In the genomic region with DNA sequence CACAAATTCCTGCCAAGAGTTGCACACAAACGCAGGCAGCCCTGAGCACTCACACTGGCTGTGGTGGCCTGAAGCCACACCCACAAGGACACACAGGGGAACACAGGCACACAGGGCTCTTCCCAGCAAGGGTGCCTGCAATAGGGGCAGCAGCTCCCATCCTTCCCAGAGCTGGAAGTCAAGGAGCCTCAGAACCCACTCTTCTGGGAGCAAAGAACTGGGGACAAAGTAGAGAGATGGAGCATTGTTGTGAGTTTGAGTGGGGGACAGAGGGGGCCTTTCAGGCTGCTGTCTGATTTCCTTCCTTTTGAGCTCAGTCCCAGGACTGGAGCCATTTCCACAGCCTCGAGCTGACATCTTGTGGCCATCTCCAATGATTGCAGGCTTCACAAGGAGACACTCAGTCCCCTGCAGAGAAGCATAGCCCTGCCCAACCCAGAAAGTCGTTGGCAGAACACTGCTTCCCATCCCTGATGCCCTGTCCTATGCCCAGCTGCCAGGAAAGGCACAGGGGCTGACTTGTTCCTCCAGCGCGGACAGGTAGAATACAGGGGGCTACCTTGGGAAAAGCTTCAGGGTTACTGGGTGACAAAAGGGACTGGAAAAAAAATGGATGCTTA, we compare ENCODE assay signal across 8 cellular contexts. TPM values are rescaled to one million over a fixed set of nuclear protein-coding genes. Genes with fewer than 3 reads are reported as not detected.
DNase-seq lines count a peak whose midpoint lies in the region; ATAC-seq and TF ChIP-seq lines count a peak whose summit lies in the region.

No MANE protein-coding gene starts in this region.

- H3K36me3 ChIP-seq in Caco-2 (ENCODE audit: control insufficient read depth, insufficient read depth, low read length) (no peaks in the 10 kb centered on the region), adipocyte (ENCODE audit: control insufficient read depth, insufficient read depth, low read length, severe bottlenecking) (no peaks in the 10 kb centered on the region), gastrocnemius medialis (no peaks in the 10 kb centered on the region)

- no TSS peak for BruUV-seq in Caco-2 (replicated peaks; lab: Mats Ljungman, UMichigan)

- no peaks in the 10 kb centered on the region for H3K23me2 ChIP-seq in H9 (ENCODE audit: insufficient read length, low read depth, low read length, poor library complexity, severe bottlenecking)

- H3K4me1 Mint-ChIP-seq in Caco-2 (ENCODE audit: low read depth, unreplicated experiment) (peaks cover 60% of the 10 kb centered on the region), H9 (peaks cover 5 to 50% of the 10 kb centered on the region in 2 experiments)

- H3K27ac ChIP-seq in H9 (ENCODE audit: insufficient read length, low read depth, low read length) (no peak overlapping the region), gastrocnemius medialis (no peak overlapping the region)

- H3K4me1 ChIP-seq in Caco-2, result peaks cover 61% of the 10 kb centered on the region
- no peaks in the 10 kb centered on the region for H3K4me1 ChIP-seq in H9 (ENCODE audit: insufficient read depth, low read length)
- H3K4me1 ChIP-seq in adipocyte (ENCODE audit: control insufficient read depth, insufficient read depth, low read length), result peaks cover 6% of the 10 kb centered on the region
- no peaks in the 10 kb centered on the region for H3K4me1 ChIP-seq in gastrocnemius medialis

- no peak overlapping the region for H3K14ac ChIP-seq in H9 (ENCODE audit: insufficient read depth, low read length)

- H3T11ph ChIP-seq in H9 (ENCODE audit: low read length), result no peak overlapping the region

- H3K27ac Mint-ChIP-seq in Caco-2 (ENCODE audit: unreplicated experiment) (peak overlapping the region; percentile 20), H9 (no peak overlapping the region)

- no peak overlapping the region for H3K56ac ChIP-seq in H9 (ENCODE audit: insufficient read length, low read depth, low read length)

- no peaks in the 10 kb centered on the region for H3K79me2 ChIP-seq in H9 (ENCODE audit: insufficient read depth, low read length)

- no peak overlapping the region for H2AFZ ChIP-seq in H9 (ENCODE audit: low read length)

- no peaks in the 10 kb centered on the region for H3K9me3 ChIP-seq in Caco-2
- no peaks in the 10 kb centered on the region for H3K9me3 ChIP-seq in H9 (ENCODE audit: control insufficient read depth, low read depth, low read length)
- no peaks in the 10 kb centered on the region for H3K9me3 ChIP-seq in adipocyte (ENCODE audit: control insufficient read depth, low read length)
- no peaks in the 10 kb centered on the region for H3K9me3 ChIP-seq in gastrocnemius medialis

- H4K91ac ChIP-seq in H9 (ENCODE audit: insufficient read length, low read depth, low read length), result no peak overlapping the region

- H2BK5ac ChIP-seq in H9 (ENCODE audit: insufficient read length, low read length), result no peak overlapping the region

- TF ChIP-seq CTCF in Caco-2 (IDR thresholded peaks at IDR 0.05; ENCODE audit: insufficient read depth in 1 of 2, low read depth in 1 of 2, low read length in 1 of 2, severe bottlenecking in 1 of 2, unreplicated experiment in 1 of 2) (peak; percentile 66 to 90), H9 (conservative IDR thresholded peaks at IDR 0.05) (peak; percentile 86), gastrocnemius medialis (IDR thresholded peaks at IDR 0.05 in 4 of 5, conservative IDR thresholded peaks at IDR 0.05 in 1 of 5) (peak in 3 of 5 experiments; percentile 20 to 42 (median 40))

- CTCF ChIA-PET in Caco-2 (lab: Charles Lee), result interaction anchor here (0.5 to 2.7 kb wide), 40 partner anchors 11 to 592 kb away, joined by 3 to 84 read pairs (median 5); a partner anchor contains a TSS

- H3K4ac ChIP-seq in H9 (ENCODE audit: low read depth, low read length), result no peak overlapping the region

- H3K4me3 Mint-ChIP-seq in Caco-2 (ENCODE audit: unreplicated experiment) (no peak overlapping the region), H9 (no peak overlapping the region; a peak in 1 of 5 replicates)

- TF ChIP-seq POLR2A in gastrocnemius medialis (IDR thresholded peaks at IDR 0.05), result no peak

- intact Hi-C loops in Caco-2 (cut with micrococcal nuclease; ENCODE audit: unreplicated experiment) (loop anchor here (1.0 to 5.0 kb wide), 8 partner anchors 49 to 444 kb away; no protein-coding TSS in a partner anchor), gastrocnemius medialis (cut with DNase I; ENCODE audit: low total_unique reads) (loop anchor here (2.0 to 10.0 kb wide), 2 partner anchors 204 to 318 kb away; no protein-coding TSS in a partner anchor)

- H4K5ac ChIP-seq in H9 (ENCODE audit: insufficient read length, low read depth, low read length), result no peak overlapping the region

- no peak overlapping the region for H2BK120ac ChIP-seq in H9 (ENCODE audit: low read depth, low read length, poor library complexity, severe bottlenecking)

- no peaks in the 10 kb centered on the region for H4K20me1 ChIP-seq in H9 (ENCODE audit: control insufficient read depth, insufficient read depth, insufficient read length)

- H2BK15ac ChIP-seq in H9 (ENCODE audit: low read depth, low read length), result no peak overlapping the region

- H2AK5ac ChIP-seq in H9 (ENCODE audit: insufficient read length, low read length), result no peak overlapping the region

- H2BK20ac ChIP-seq in H9 (ENCODE audit: low read depth, low read length, poor library complexity, severe bottlenecking), result no peak overlapping the region

- in situ Hi-C loops in gastrocnemius medialis (cut with MboI; ENCODE audit: low sequenced_read_pairs in 4 of 4), result no loop called here

- H3K9me3 Mint-ChIP-seq in Caco-2 (ENCODE audit: unreplicated experiment), result no peaks in the 10 kb centered on the region
- H3K9me3 Mint-ChIP-seq in H9, result no peaks in the 10 kb centered on the region; a peak in 1 of 5 replicates

- H2BK12ac ChIP-seq in H9 (ENCODE audit: insufficient read length, low read depth, low read length), result no peak overlapping the region

- POLR2A ChIA-PET in Caco-2 (lab: Charles Lee), result interaction anchor here (1.0 kb wide), 1 partner anchor 343 kb away, joined by 12 read pairs; a partner anchor contains a TSS

- no peak overlapping the region for H3K23ac ChIP-seq in H9 (ENCODE audit: insufficient read length, low read depth, low read length)

- H3K9ac ChIP-seq in H9 (ENCODE audit: extremely low read depth, insufficient read length, low read length) (no peak overlapping the region), adipocyte (ENCODE audit: low read length) (no peak overlapping the region)

- no peaks in the 10 kb centered on the region for H3K36me3 Mint-ChIP-seq in Caco-2 (ENCODE audit: insufficient read depth, unreplicated experiment)
- no peaks in the 10 kb centered on the region for H3K36me3 Mint-ChIP-seq in H9 (ENCODE audit: insufficient read depth in 1 of 3, low read depth in 3 of 3)

- H3K27me3 ChIP-seq in Caco-2 (replicated peaks; ENCODE audit: control insufficient read depth, insufficient read depth, low read length) (no peaks in the 10 kb centered on the region), H9 (ENCODE audit: insufficient read depth, low read length) (no peaks in the 10 kb centered on the region; the same call in 1 of the 2 replicates), adipocyte (replicated peaks; ENCODE audit: control insufficient read depth, insufficient read depth, low read length) (peaks cover 48% of the 10 kb centered on the region), gastrocnemius medialis (peaks cover 0 to 14% (median 0%) of the 10 kb centered on the region in 3 donors)

- ATAC-seq in gastrocnemius medialis (peak; percentile 62 to 70), GM19351 (IDR thresholded peaks at IDR 0.05; ENCODE audit: unreplicated experiment) (no peak), HG03175 (IDR thresholded peaks at IDR 0.05; ENCODE audit: unreplicated experiment) (no peak)

- no peak overlapping the region for H3K4me2 ChIP-seq in H9 (ENCODE audit: insufficient read depth, insufficient read length, low read length)

- peak; percentile 77 to 80 for DNase-seq in Caco-2
- peak; percentile 80 for DNase-seq in H9
- DNase-seq in NCI-H748 (lab: John Stamatoyannopoulos, UW; ENCODE audit: unreplicated experiment), result peak; percentile 66
- peak; percentile 88 for DNase-seq in adipocyte (ENCODE audit: low read depth)
- DNase-seq in hepatic stellate cell (ENCODE audit: low spot score), result peak; percentile 91
- no peak for DNase-seq in gastrocnemius medialis

- H3K79me1 ChIP-seq in H9 (ENCODE audit: insufficient read depth, low read depth, low read length, poor library complexity, severe bottlenecking), result no peaks in the 10 kb centered on the region

- H3K4me3 ChIP-seq in Caco-2 (ENCODE audit: low read depth, low read length) (no peak overlapping the region), adipocyte (ENCODE audit: low read length) (no peak overlapping the region), gastrocnemius medialis (no peak overlapping the region)

- no CpG with 5 or more reads among the region's 5 CpGs for WGBS in H9 (ENCODE audit: extremely low coverage, insufficient read length, low lambda C conversion rate)

- no peak overlapping the region for H4K8ac ChIP-seq in H9 (replicated peaks; ENCODE audit: insufficient read length, low read depth, low read length)

- no peak overlapping the region for H3K18ac ChIP-seq in H9 (ENCODE audit: insufficient read length, low read depth, low read length)

- no peaks in the 10 kb centered on the region for H3K27me3 Mint-ChIP-seq in Caco-2 (ENCODE audit: insufficient read depth, unreplicated experiment)
- peaks cover 74% of the 10 kb centered on the region for H3K27me3 Mint-ChIP-seq in H9 (ENCODE audit: low read depth)

RNA-seq across cellular contexts. Expression of a gene that starts 34.4 kb away (rescaled TPM):
- 25.2 and 28.8 TPM in 2 replicates for total RNA-seq in Caco-2 (2022)
- total RNA-seq in H9 (2021), result 20.9 and 23.1 TPM in 2 replicates
- 10 to 100 TPM in 3 of 4 donors, 1 to 10 TPM in 1; 9.2 to 23.0 (median 20.1) TPM for total RNA-seq in gastrocnemius medialis

Comparison
In these comparisons a context has a peak if more than half of its experiments do, and no peak if none do; other contexts are left out.
1. DNase-seq: peak in Caco-2 (2 of 2), H9 (single experiment), NCI-H748 (single experiment), adipocyte (single experiment) and hepatic stellate cell (single experiment); none in gastrocnemius medialis (0 of 2).
2. ATAC-seq: peak in gastrocnemius medialis (2 of 2); none in GM19351 (single experiment) and HG03175 (single experiment).
3. Peak in every context shown above with its lines, with median percentiles within 50 percentile points of each other: CTCF ChIP-seq.